Comparison of ENCODE assay signal across 8 cellular contexts in genomic region chr17:65055280-65055707, GRCh38. TPM values are rescaled to one million over a fixed set of nuclear protein-coding genes. Genes with fewer than 3 reads are reported as not detected.
DNase-seq lines count a peak whose midpoint lies in the region; ATAC-seq and TF ChIP-seq lines count a peak whose summit lies in the region.

No MANE protein-coding gene starts in this region.

- H3K36me3 Mint-ChIP-seq in T-cell = peaks cover 28% of the 10 kb centered on the region

- H3K4me3 ChIP-seq in GM08714 (ENCODE audit: low read length) (peak overlapping the region; percentile 93), HFF-Myc (replicated peaks; ENCODE audit: low read depth, low read length) (peak overlapping the region; percentile 84), fibroblast of the aortic adventitia (ENCODE audit: low read depth, low read length) (peak overlapping the region; percentile 97), sigmoid colon (peak overlapping the region; percentile 91 to 97 (median 96))

- peak overlapping the region; percentile 98 to 99 (median 99) for H3K27ac ChIP-seq in sigmoid colon

- intact Hi-C loops in sigmoid colon (cut with DNase I) = no loop called here

- H3K36me3 ChIP-seq in sigmoid colon = peaks cover 4 to 32% (median 16%) of the 10 kb centered on the region in 4 donors

- H3K27me3 ChIP-seq in sigmoid colon = no peaks in the 10 kb centered on the region

- H3K9me3 ChIP-seq in sigmoid colon = no peaks in the 10 kb centered on the region

- H3K27me3 Mint-ChIP-seq in T-cell = no peaks in the 10 kb centered on the region

- H3K4me1 Mint-ChIP-seq in T-cell = peaks cover 54 to 61% (median 56%) of the 10 kb centered on the region in 3 donors

- no peak for TF ChIP-seq CTCF in HFF-Myc (IDR thresholded peaks at IDR 0.05; ENCODE audit: low read depth, low read length, missing control alignments)
- no peak for TF ChIP-seq CTCF in fibroblast of the aortic adventitia (IDR thresholded peaks at IDR 0.05; ENCODE audit: insufficient read depth, low read length)
- TF ChIP-seq CTCF in sigmoid colon (IDR thresholded peaks at IDR 0.05) = no peak

- peak overlapping the region; percentile 88 to 93 (median 92) for H3K4me3 Mint-ChIP-seq in T-cell

- no peaks in the 10 kb centered on the region for H3K9me3 Mint-ChIP-seq in T-cell

- TF ChIP-seq EP300 in sigmoid colon (IDR thresholded peaks at IDR 0.05) = no peak

- WGBS in sigmoid colon, 2 donors = 1 to 3% methylated on average over 7 of the region's 7 CpGs

- peak in 2 of 4 experiments; percentile 4 to 5 for ATAC-seq in T-cell (replicated peaks in 1 of 4)

- DNase-seq in HFF-Myc (ENCODE audit: extremely low read depth, low read depth) = no peak
- peak in 18 of 34 experiments; percentile 10 to 35 (median 20) for DNase-seq in T-cell
- DNase-seq in fibroblast of the aortic adventitia (ENCODE audit: low read depth) = no peak
- no peak for DNase-seq in sigmoid colon
- DNase-seq in GDM1 (lab: John Stamatoyannopoulos, UW) = no peak
- DNase-seq in NCI-H345 treated with DMSO at 0.1 percent for 48 hours (lab: John Stamatoyannopoulos, UW; ENCODE audit: unreplicated experiment) = no peak
- DNase-seq in NCI-H226 = no peak

- no peak for TF ChIP-seq POLR2A in sigmoid colon (IDR thresholded peaks at IDR 0.05)

- H3K4me1 ChIP-seq in sigmoid colon = peaks cover 0 to 46% (median 36%) of the 10 kb centered on the region in 4 donors

- CTCF ChIA-PET in T-cell (lab: Charles Lee) = interaction anchor here in 1 of 2 donors (1.1 kb wide), 1 partner anchor 70 kb away, joined by 3 read pairs; no protein-coding TSS in a partner anchor

- POLR2A ChIA-PET in T-cell (lab: Charles Lee) = interaction anchor here (0.6 to 1.0 kb wide), 3 partner anchors 15 to 88 kb away, joined by 3 to 5 read pairs (median 4); no protein-coding TSS in a partner anchor

- peak overlapping the region; percentile 89 to 93 for H3K27ac Mint-ChIP-seq in T-cell

RNA-seq across cellular contexts. Expression of gene GNA13, which starts 1.2 kb away (rescaled TPM):
- total RNA-seq in T-cell (100 to 1,000 TPM in 1 of 5 donors, 10 to 100 TPM in 4; 77.3 to 109 (median 89.3) TPM), fibroblast of the aortic adventitia (ENCODE audit: low replicate concordance) (48.2 and 80.0 TPM in 2 replicates), sigmoid colon (100 to 1,000 TPM in 2 of 4 donors, 10 to 100 TPM in 2; 72.8 to 120 (median 96.4) TPM)
- 10 to 100 TPM; 33.1 to 62.9 (median 39.6) TPM for polyA plus RNA-seq in sigmoid colon

Comparison
In these comparisons a context has a peak if more than half of its experiments do, and no peak if none do; other contexts are left out.
1. DNase-seq: peak in T-cell (18 of 34); none in HFF-Myc (single experiment), fibroblast of the aortic adventitia (single experiment), sigmoid colon (single experiment), GDM1 (single experiment), NCI-H345 treated with DMSO at 0.1 percent for 48 hours (single experiment) and NCI-H226 (single experiment).
2. Peak in every context shown above with its lines, with median percentiles within 50 percentile points of each other: H3K4me3 ChIP-seq.